ENCODE assay signal across 6 cellular contexts in genomic region chr7:11224535-11224934, GRCh38.
"Had no signal": no experiment of that assay in that cellular context is flagged by ENCODE, and none has a peak within 500 bp of the region (broad histone marks: within the 10 kb centered on the region; RNA-seq: fewer than 3 reads in every experiment).

No MANE protein-coding gene starts in this region.

- FAIRE-seq: HTR-8/SVneo, K562 had no signal

- H3K4me3 ChIP-seq: K562 had no signal

- H3K27ac ChIP-seq: HL-60 had no signal

- DNase-seq: IMR-90, KBM-7, KG1 had no signal

- ATAC-seq: K562 had no signal
